In genomic region chr10:73095479-73096021, GRCh38 we compare ENCODE assay signal across 1 cellular context.
A peak's percentile ranks its signal among the peaks of the same experiment; 100 is the strongest.
TF ChIP-seq lines count a peak whose summit lies in the region.

No MANE protein-coding gene starts in this region.

TF ChIP-seq in SK-N-SH, 30 proteins besides CTCF, POLR2A, EP300 and RAD21 (continued from another document):
- TF ChIP-seq USF2 (IDR thresholded peaks at IDR 0.05; ENCODE audit: borderline replicate concordance, low read depth, low read length): no peak
- TF ChIP-seq FOSL2 (IDR thresholded peaks at IDR 0.05; ENCODE audit: borderline replicate concordance, low read depth): no peak
- no peak for TF ChIP-seq RXRA (IDR thresholded peaks at IDR 0.05; ENCODE audit: borderline replicate concordance, low read depth)
- TF ChIP-seq ZBTB33 (IDR thresholded peaks at IDR 0.05; ENCODE audit: borderline replicate concordance, low read depth): no peak
- peak; percentile 63; the same call in 1 of the 2 replicates for TF ChIP-seq POLR2AphosphoS5 (IDR thresholded peaks at IDR 0.05; ENCODE audit: low read depth, low read length)
- peak; percentile 67 for TF ChIP-seq TAF1 (IDR thresholded peaks at IDR 0.05; ENCODE audit: borderline replicate concordance, low read depth, low read length)
